Comparison of ENCODE assay signal across 2 cellular contexts in the genomic region with DNA sequence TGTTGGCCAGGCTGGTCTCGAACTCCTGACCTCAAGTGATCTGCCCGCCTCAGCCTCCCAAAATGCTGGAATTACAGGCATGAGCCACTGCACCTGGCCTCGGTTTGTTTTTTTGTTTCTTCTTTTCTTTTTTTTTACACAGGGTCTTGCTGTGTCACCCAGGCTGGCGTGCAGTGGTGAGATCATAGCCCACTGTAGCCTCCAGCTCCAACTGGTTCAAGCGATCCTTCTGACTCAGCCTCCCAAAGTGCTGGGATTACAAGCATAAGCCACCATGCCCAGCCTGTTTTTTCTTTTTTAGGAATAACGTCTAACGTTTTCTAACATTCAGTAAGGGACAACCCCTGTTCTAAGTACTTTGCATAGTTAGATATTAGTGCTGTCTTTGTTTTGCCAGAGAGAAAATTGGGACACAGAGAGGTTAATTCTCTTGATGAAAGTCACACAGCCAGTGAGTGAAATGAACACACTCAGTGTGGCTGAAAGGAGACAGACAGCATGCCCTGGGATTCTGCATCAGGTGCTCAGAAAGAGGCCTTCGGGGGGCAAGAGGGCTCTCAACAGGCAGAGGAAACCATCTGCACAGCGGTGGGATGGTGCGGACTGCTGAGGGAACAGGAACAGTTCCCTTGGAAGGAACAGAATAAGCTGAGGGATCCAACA.
A peak's percentile ranks its signal among the peaks of the same experiment; 100 is the strongest.
TF ChIP-seq lines count a peak whose summit lies in the region.

No MANE protein-coding gene starts in this region.

TF ChIP-seq in A549, 52 proteins besides CTCF, POLR2A, EP300 and RAD21:
- peak; percentile 44 for TF ChIP-seq ZFP36 (IDR thresholded peaks at IDR 0.05; ENCODE audit: borderline replicate concordance, partially characterized antibody)
- TF ChIP-seq, protein P1, sequence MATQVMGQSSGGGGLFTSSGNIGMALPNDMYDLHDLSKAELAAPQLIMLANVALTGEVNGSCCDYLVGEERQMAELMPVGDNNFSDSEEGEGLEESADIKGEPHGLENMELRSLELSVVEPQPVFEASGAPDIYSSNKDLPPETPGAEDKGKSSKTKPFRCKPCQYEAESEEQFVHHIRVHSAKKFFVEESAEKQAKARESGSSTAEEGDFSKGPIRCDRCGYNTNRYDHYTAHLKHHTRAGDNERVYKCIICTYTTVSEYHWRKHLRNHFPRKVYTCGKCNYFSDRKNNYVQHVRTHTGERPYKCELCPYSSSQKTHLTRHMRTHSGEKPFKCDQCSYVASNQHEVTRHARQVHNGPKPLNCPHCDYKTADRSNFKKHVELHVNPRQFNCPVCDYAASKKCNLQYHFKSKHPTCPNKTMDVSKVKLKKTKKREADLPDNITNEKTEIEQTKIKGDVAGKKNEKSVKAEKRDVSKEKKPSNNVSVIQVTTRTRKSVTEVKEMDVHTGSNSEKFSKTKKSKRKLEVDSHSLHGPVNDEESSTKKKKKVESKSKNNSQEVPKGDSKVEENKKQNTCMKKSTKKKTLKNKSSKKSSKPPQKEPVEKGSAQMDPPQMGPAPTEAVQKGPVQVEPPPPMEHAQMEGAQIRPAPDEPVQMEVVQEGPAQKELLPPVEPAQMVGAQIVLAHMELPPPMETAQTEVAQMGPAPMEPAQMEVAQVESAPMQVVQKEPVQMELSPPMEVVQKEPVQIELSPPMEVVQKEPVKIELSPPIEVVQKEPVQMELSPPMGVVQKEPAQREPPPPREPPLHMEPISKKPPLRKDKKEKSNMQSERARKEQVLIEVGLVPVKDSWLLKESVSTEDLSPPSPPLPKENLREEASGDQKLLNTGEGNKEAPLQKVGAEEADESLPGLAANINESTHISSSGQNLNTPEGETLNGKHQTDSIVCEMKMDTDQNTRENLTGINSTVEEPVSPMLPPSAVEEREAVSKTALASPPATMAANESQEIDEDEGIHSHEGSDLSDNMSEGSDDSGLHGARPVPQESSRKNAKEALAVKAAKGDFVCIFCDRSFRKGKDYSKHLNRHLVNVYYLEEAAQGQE (IDR thresholded peaks at IDR 0.05), result no peak

TF ChIP-seq in K562, 482 proteins besides CTCF, POLR2A, EP300 and RAD21:
- TF ChIP-seq ZFP36 (IDR thresholded peaks at IDR 0.05; ENCODE audit: low read depth, low read length, partially characterized antibody), result peak; percentile 72
- TF ChIP-seq MED1 (CRISPR knock-in tag; IDR thresholded peaks at IDR 0.05; ENCODE audit: borderline replicate concordance), result no peak
- TF ChIP-seq HMG20B (CRISPR knock-in tag; IDR thresholded peaks at IDR 0.05), result no peak
- TF ChIP-seq RBM25 (IDR thresholded peaks at IDR 0.05; ENCODE audit: low read depth, low read length, severe bottlenecking), result peak; percentile 79
- no peak for TF ChIP-seq ETV6 (IDR thresholded peaks at IDR 0.05; ENCODE audit: borderline replicate concordance in 1 of 2, low read depth in 2 of 2, low read length in 1 of 2)
- no peak for TF ChIP-seq ETV6 (CRISPR knock-in tag; IDR thresholded peaks at IDR 0.05; ENCODE audit: borderline replicate concordance)
- TF ChIP-seq TAF15 (IDR thresholded peaks at IDR 0.05; ENCODE audit: low read depth, low read length), result no peak
- 0 out of 4 replicates have a peak, but pooled peaks have one; percentile 15 to 29 for TF ChIP-seq KDM1A (IDR thresholded peaks at IDR 0.05)
- TF ChIP-seq RBM14 (IDR thresholded peaks at IDR 0.05; ENCODE audit: borderline replicate concordance, insufficient read depth, low read depth, low read length), result no peak
- no peak for TF ChIP-seq SRSF3 (IDR thresholded peaks at IDR 0.05; ENCODE audit: insufficient read depth, low read length)
- peak; percentile 74 for TF ChIP-seq BCOR (IDR thresholded peaks at IDR 0.05)
